In the genomic region with DNA sequence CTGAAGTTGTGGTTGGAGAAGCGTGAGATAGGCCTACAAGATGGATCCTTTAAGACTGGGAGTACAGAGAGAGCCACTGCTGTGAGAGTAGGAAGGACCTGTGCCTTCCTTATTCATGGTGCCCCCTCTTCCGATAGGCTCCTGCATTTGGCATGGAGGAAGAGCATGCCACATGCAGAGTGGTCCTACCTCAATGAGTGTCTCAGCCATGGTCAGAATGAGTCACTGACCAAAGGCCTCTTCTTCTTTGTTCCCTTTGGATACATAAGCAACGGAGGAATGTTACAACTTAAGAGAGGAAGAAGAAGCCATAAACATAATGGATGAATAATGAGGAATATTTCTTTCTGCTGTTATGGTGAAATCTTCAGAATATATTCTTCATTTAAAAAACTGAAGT, we compare ENCODE assay signal across 28 cellular contexts.
"Had no signal": no experiment of that assay in that cellular context is flagged by ENCODE, and none has a peak within 500 bp of the region (broad histone marks: within the 10 kb centered on the region; RNA-seq: fewer than 3 reads in every experiment).

No MANE protein-coding gene starts in this region.

- H3K4me3 ChIP-seq: psoas muscle, right atrium auricular region, smooth muscle cell, stomach, thyroid gland, upper lobe of left lung had no signal

- H3K4me1 ChIP-seq: parathyroid adenoma, psoas muscle, right atrium auricular region, stomach, thyroid gland, upper lobe of left lung had no signal

- H3K9me3 Mint-ChIP-seq: stimulated activated naive B cell treated with anti-CD40 and anti-IgM and Interleukin-4, amounts not matched to agents 10 μg/mL and 1 μg/mL and 100 μg/mL, for 72 hours had no signal

- H3K4me3 Mint-ChIP-seq: activated CD4-positive, alpha-beta T cell treated with anti-CD3 and anti-CD28 coated beads, Interleukin-2, amount 10 ng/mL, durations not matched to agents 24 days and 14 days; activated CD8-positive, alpha-beta T cell treated with anti-CD3 and anti-CD28 coated beads for 36 hours; naive thymus-derived CD4-positive, alpha-beta T cell; stimulated activated naive B cell treated with anti-CD40 and anti-IgM and Interleukin-4, amounts not matched to agents 10 μg/mL and 1 μg/mL and 100 μg/mL, for 72 hours; T-helper 1 cell treated with Interleukin-12 subunit alpha and Interleukin-12 subunit beta and Interleukin-4 antibody, amounts not matched to agents 30 μg/mL and 1 μg/mL, for 36 hours had no signal

- H3K9ac ChIP-seq: parathyroid adenoma had no signal

- H3K4me1 Mint-ChIP-seq: activated CD4-positive, alpha-beta T cell treated with anti-CD3 and anti-CD28 coated beads, Interleukin-2, amount 10 ng/mL, durations not matched to agents 24 days and 14 days; naive thymus-derived CD4-positive, alpha-beta T cell; stimulated activated naive B cell treated with anti-CD40 and anti-IgM and Interleukin-4, amounts not matched to agents 10 μg/mL and 1 μg/mL and 100 μg/mL, for 72 hours had no signal

- H3K27me3 Mint-ChIP-seq: activated CD4-positive, alpha-beta T cell treated with anti-CD3 and anti-CD28 coated beads, Interleukin-2, amount 10 ng/mL, durations not matched to agents 24 days and 14 days; activated CD8-positive, alpha-beta T cell treated with anti-CD3 and anti-CD28 coated beads for 36 hours; naive thymus-derived CD4-positive, alpha-beta T cell; stimulated activated naive B cell treated with anti-CD40 and anti-IgM and Interleukin-4, amounts not matched to agents 10 μg/mL and 1 μg/mL and 100 μg/mL, for 72 hours had no signal

- H3K36me3 Mint-ChIP-seq: activated naive CD4-positive, alpha-beta T cell treated with anti-CD3 and anti-CD28 coated beads, Interleukin-2, amount 50 U/mL, for 72 hours; stimulated activated naive B cell treated with anti-CD40 and anti-IgM and Interleukin-4, amounts not matched to agents 10 μg/mL and 1 μg/mL and 100 μg/mL, for 72 hours had no signal

- H3K27ac ChIP-seq: parathyroid adenoma, psoas muscle, right atrium auricular region, stomach, thyroid gland, upper lobe of left lung had no signal

- H3K27ac Mint-ChIP-seq: activated CD4-positive, alpha-beta T cell treated with anti-CD3 and anti-CD28 coated beads, Interleukin-2, amount 10 ng/mL, durations not matched to agents 24 days and 14 days; activated CD8-positive, alpha-beta T cell treated with anti-CD3 and anti-CD28 coated beads for 36 hours; activated naive CD4-positive, alpha-beta T cell treated with anti-CD3 and anti-CD28 coated beads, Interleukin-2, amount 50 U/mL, for 72 hours; naive thymus-derived CD4-positive, alpha-beta T cell; stimulated activated naive B cell treated with anti-CD40 and anti-IgM and Interleukin-4, amounts not matched to agents 10 μg/mL and 1 μg/mL and 100 μg/mL, for 72 hours; T-helper 1 cell treated with Interleukin-12 subunit alpha and Interleukin-12 subunit beta and Interleukin-4 antibody, amounts not matched to agents 30 μg/mL and 1 μg/mL, for 36 hours had no signal

- H3K27me3 ChIP-seq: right atrium auricular region, stomach, thyroid gland, upper lobe of left lung had no signal

- H3K4me2 ChIP-seq: smooth muscle cell had no signal

- H3K36me3 ChIP-seq: right atrium auricular region, stomach, thyroid gland, upper lobe of left lung had no signal

- H2AFZ ChIP-seq: parathyroid adenoma had no signal

- H3K9me3 ChIP-seq: psoas muscle, right atrium auricular region, stomach, thyroid gland, upper lobe of left lung had no signal

- DNase-seq: activated CD4-positive, alpha-beta T cell treated with anti-CD3 and anti-CD28 coated beads, Interleukin-2, amount 10 ng/mL, durations not matched to agents 24 days and 14 days; activated CD4-positive, CD25-positive, alpha-beta regulatory T cell treated with anti-CD3 and anti-CD28 coated beads, Interleukin-2, amount 50 U/mL, for 72 hours; activated CD8-positive, alpha-beta T cell treated with anti-CD3 and anti-CD28 coated beads for 36 hours; activated naive CD4-positive, alpha-beta T cell; activated T-cell treated with anti-CD3 and anti-CD28 coated beads, Interleukin-2, amount 50 U/mL, for 48 hours; anterior cingulate cortex; effector memory CD4-positive, alpha-beta T cell; erythroblast; foreskin fibroblast; head of caudate nucleus; hippocampal formation; kidney; midbrain; naive thymus-derived CD4-positive, alpha-beta T cell; occipital lobe; psoas muscle; stimulated activated CD4-positive, alpha-beta T cell treated with anti-CD3 and anti-CD28 coated beads, Interleukin-1b, Interleukin-23, amount 100 ng/mL, for 48 hours; stimulated activated naive B cell treated with anti-CD40 and anti-IgM and Interleukin-4, amounts not matched to agents 10 μg/mL and 1 μg/mL and 100 μg/mL, for 72 hours; stomach; SW 1271; T-helper 9 cell; thyroid gland; upper lobe of left lung had no signal
